ENCODE assay signal across 1 cellular context in genomic region chr5:68953885-68954617, GRCh38.
TF ChIP-seq lines count a peak whose summit lies in the region.

No MANE protein-coding gene starts in this region.

TF ChIP-seq in GM23338, 12 proteins besides CTCF, POLR2A, EP300 and RAD21 (continued from another document):
- TF ChIP-seq, protein P1, sequence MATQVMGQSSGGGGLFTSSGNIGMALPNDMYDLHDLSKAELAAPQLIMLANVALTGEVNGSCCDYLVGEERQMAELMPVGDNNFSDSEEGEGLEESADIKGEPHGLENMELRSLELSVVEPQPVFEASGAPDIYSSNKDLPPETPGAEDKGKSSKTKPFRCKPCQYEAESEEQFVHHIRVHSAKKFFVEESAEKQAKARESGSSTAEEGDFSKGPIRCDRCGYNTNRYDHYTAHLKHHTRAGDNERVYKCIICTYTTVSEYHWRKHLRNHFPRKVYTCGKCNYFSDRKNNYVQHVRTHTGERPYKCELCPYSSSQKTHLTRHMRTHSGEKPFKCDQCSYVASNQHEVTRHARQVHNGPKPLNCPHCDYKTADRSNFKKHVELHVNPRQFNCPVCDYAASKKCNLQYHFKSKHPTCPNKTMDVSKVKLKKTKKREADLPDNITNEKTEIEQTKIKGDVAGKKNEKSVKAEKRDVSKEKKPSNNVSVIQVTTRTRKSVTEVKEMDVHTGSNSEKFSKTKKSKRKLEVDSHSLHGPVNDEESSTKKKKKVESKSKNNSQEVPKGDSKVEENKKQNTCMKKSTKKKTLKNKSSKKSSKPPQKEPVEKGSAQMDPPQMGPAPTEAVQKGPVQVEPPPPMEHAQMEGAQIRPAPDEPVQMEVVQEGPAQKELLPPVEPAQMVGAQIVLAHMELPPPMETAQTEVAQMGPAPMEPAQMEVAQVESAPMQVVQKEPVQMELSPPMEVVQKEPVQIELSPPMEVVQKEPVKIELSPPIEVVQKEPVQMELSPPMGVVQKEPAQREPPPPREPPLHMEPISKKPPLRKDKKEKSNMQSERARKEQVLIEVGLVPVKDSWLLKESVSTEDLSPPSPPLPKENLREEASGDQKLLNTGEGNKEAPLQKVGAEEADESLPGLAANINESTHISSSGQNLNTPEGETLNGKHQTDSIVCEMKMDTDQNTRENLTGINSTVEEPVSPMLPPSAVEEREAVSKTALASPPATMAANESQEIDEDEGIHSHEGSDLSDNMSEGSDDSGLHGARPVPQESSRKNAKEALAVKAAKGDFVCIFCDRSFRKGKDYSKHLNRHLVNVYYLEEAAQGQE (IDR thresholded peaks at IDR 0.05; ENCODE audit: unreplicated experiment): no peak
- TF ChIP-seq POLR2AphosphoS5 (IDR thresholded peaks at IDR 0.05; ENCODE audit: low read depth) (no peak), ZNF331 (CRISPR knock-in tag; IDR thresholded peaks at IDR 0.05; ENCODE audit: low read depth) (no peak)
- TF ChIP-seq, protein P2, sequence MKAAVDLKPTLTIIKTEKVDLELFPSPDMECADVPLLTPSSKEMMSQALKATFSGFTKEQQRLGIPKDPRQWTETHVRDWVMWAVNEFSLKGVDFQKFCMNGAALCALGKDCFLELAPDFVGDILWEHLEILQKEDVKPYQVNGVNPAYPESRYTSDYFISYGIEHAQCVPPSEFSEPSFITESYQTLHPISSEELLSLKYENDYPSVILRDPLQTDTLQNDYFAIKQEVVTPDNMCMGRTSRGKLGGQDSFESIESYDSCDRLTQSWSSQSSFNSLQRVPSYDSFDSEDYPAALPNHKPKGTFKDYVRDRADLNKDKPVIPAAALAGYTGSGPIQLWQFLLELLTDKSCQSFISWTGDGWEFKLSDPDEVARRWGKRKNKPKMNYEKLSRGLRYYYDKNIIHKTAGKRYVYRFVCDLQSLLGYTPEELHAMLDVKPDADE (IDR thresholded peaks at IDR 0.05): no peak
TF ChIP-seq in GM23338: peak in this region for 0.
